Comparison of ENCODE assay signal across 29 cellular contexts in the genomic region with DNA sequence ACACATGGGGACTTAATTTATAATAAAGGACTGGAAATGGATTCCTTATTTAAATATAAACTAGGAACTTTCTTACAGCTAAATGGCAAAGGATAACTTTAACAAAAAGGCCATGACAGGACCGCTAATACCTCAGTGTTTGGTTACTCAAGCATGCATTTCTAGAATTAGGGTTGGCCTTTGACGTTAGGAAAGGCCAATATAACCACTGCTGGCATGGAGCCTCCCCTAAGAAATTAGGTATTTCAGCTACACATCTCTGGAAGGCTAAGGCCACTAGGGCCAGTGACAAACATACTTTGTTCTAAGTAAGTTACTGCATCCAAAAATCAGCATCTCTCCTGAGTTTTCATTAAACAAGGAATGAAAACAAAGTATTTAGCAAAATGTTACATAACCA. TPM values are rescaled to one million over a fixed set of nuclear protein-coding genes. Genes with fewer than 3 reads are reported as not detected.
"Had no signal": no experiment of that assay in that cellular context is flagged by ENCODE, and none has a peak within 500 bp of the region (broad histone marks: within the 10 kb centered on the region; RNA-seq: fewer than 3 reads in every experiment).

No MANE protein-coding gene starts in this region.

- FAIRE-seq: urothelium cell line had no signal

- ATAC-seq: stimulated activated effector memory CD8-positive, alpha-beta T cell treated with anti-CD3 and anti-CD28 coated beads, Interleukin-12 subunit alpha, Interleukin-12 subunit beta, amount 100 ng/mL, for 72 hours; stimulated activated memory B cell treated with anti-CD40 and anti-IgM and Interleukin-4, amounts not matched to agents 10 μg/mL and 1 μg/mL and 100 μg/mL, for 72 hours; stimulated activated naive B cell treated with anti-CD40 and anti-IgM and Interleukin-4, amounts not matched to agents 10 μg/mL and 1 μg/mL and 100 μg/mL, for 72 hours; stimulated activated naive CD8-positive, alpha-beta T cell treated with anti-CD3 and anti-CD28 coated beads, Interleukin-15, amount 100 ng/mL, for 72 hours; stimulated activated naive CD8-positive, alpha-beta T cell treated with anti-CD3 and anti-CD28 coated beads, Interleukin-15, Interleukin-2, amounts not matched to agents 100 U/mL and 50 U/mL, for 24 hours; upper lobe of right lung had no signal

- H3K27ac ChIP-seq: stomach, suprapubic skin, testis, thoracic aorta, thyroid gland, tibial artery, tibial nerve, transverse colon, upper lobe of left lung, upper lobe of right lung, uterus, vagina had no signal

- DNase-seq: stimulated activated CD4-positive, alpha-beta T cell treated with anti-CD3 and anti-CD28 coated beads, Interleukin-2, amount 100 ng/mL, for 48 hours; stimulated activated CD4-positive, alpha-beta T cell treated with anti-CD3 and anti-CD28 coated beads, Interleukin-4, amount 100 ng/mL, for 1 hour; stimulated activated CD4-positive, alpha-beta T cell treated with anti-CD3 and anti-CD28 coated beads, Interleukin-4, amount 100 ng/mL, for 24 hours; stimulated activated CD4-positive, alpha-beta T cell treated with anti-CD3 and anti-CD28 coated beads, Interleukin-4, amount 100 ng/mL, for 4 hours; stimulated activated CD8-positive, alpha-beta memory T cell treated with anti-CD3 and anti-CD28 coated beads, Interleukin-4, amount 100 ng/mL, for 48 hours; stimulated activated naive B cell treated with anti-CD40 and anti-IgM and Interleukin-4, amounts not matched to agents 10 μg/mL and 1 μg/mL and 100 μg/mL, for 72 hours; stimulated activated naive CD4-positive, alpha-beta T cell; stimulated activated naive CD4-positive, alpha-beta T cell treated with Interleukin-2 at 50 U/mL for 16 hours; stimulated activated naive CD8-positive, alpha-beta T cell treated with anti-CD3 and anti-CD28 coated beads, Interleukin-15, amount 100 ng/mL, for 72 hours; stimulated activated naive CD8-positive, alpha-beta T cell treated with anti-CD3 and anti-CD28 coated beads, Interleukin-15, Interleukin-2, amounts not matched to agents 100 U/mL and 50 U/mL, for 24 hours; stomach; substantia nigra; testis; thyroid gland; tibial artery; transverse colon; trophoblast cell; upper lobe of left lung; upper lobe of right lung; uterus had no signal

- H3K27ac Mint-ChIP-seq: stimulated activated effector memory CD8-positive, alpha-beta T cell treated with anti-CD3 and anti-CD28 coated beads, Interleukin-12 subunit alpha, Interleukin-12 subunit beta, amount 100 ng/mL, for 72 hours; stimulated activated memory B cell treated with anti-CD40 and anti-IgM and Interleukin-4, amounts not matched to agents 10 μg/mL and 1 μg/mL and 100 μg/mL, for 72 hours; stimulated activated naive B cell treated with anti-CD40 and anti-IgM and Interleukin-4, amounts not matched to agents 10 μg/mL and 1 μg/mL and 100 μg/mL, for 72 hours; stimulated activated naive CD8-positive, alpha-beta T cell treated with anti-CD3 and anti-CD28 coated beads, Interleukin-15, amount 100 ng/mL, for 72 hours; stimulated activated naive CD8-positive, alpha-beta T cell treated with anti-CD3 and anti-CD28 coated beads, Interleukin-15, Interleukin-2, amounts not matched to agents 100 ng/mL and 50 ng/mL, for 24 hours; type B pancreatic cell had no signal

- H3K27me3 ChIP-seq: stomach, suprapubic skin, testis, thyroid gland, tibial artery, tibial nerve, transverse colon, upper lobe of left lung, upper lobe of right lung, uterus, vagina had no signal

- H3K4me3 Mint-ChIP-seq: stimulated activated effector memory CD8-positive, alpha-beta T cell treated with anti-CD3 and anti-CD28 coated beads, Interleukin-12 subunit alpha, Interleukin-12 subunit beta, amount 100 ng/mL, for 72 hours; stimulated activated memory B cell treated with anti-CD40 and anti-IgM and Interleukin-4, amounts not matched to agents 10 μg/mL and 1 μg/mL and 100 μg/mL, for 72 hours; stimulated activated naive B cell treated with anti-CD40 and anti-IgM and Interleukin-4, amounts not matched to agents 10 μg/mL and 1 μg/mL and 100 μg/mL, for 72 hours; stimulated activated naive CD8-positive, alpha-beta T cell treated with anti-CD3 and anti-CD28 coated beads, Interleukin-15, amount 100 ng/mL, for 72 hours; stimulated activated naive CD8-positive, alpha-beta T cell treated with anti-CD3 and anti-CD28 coated beads, Interleukin-15, Interleukin-2, amounts not matched to agents 100 ng/mL and 50 ng/mL, for 24 hours; type B pancreatic cell had no signal

- H3K36me3 ChIP-seq: suprapubic skin, thoracic aorta, thyroid gland, transverse colon, upper lobe of left lung, upper lobe of right lung, uterus, vagina had no signal

- H3K27me3 Mint-ChIP-seq: stimulated activated memory B cell treated with anti-CD40 and anti-IgM and Interleukin-4, amounts not matched to agents 10 μg/mL and 1 μg/mL and 100 μg/mL, for 72 hours; stimulated activated naive CD8-positive, alpha-beta T cell treated with anti-CD3 and anti-CD28 coated beads, Interleukin-15, amount 100 ng/mL, for 72 hours; stimulated activated naive CD8-positive, alpha-beta T cell treated with anti-CD3 and anti-CD28 coated beads, Interleukin-15, Interleukin-2, amounts not matched to agents 100 ng/mL and 50 ng/mL, for 24 hours; type B pancreatic cell had no signal

- H3K4me1 ChIP-seq: suprapubic skin, tibial nerve, transverse colon, upper lobe of right lung had no signal

- H3K4me1 Mint-ChIP-seq: stimulated activated effector memory CD8-positive, alpha-beta T cell treated with anti-CD3 and anti-CD28 coated beads, Interleukin-12 subunit alpha, Interleukin-12 subunit beta, amount 100 ng/mL, for 72 hours; stimulated activated memory B cell treated with anti-CD40 and anti-IgM and Interleukin-4, amounts not matched to agents 10 μg/mL and 1 μg/mL and 100 μg/mL, for 72 hours; stimulated activated naive B cell treated with anti-CD40 and anti-IgM and Interleukin-4, amounts not matched to agents 10 μg/mL and 1 μg/mL and 100 μg/mL, for 72 hours; stimulated activated naive CD8-positive, alpha-beta T cell treated with anti-CD3 and anti-CD28 coated beads, Interleukin-15, amount 100 ng/mL, for 72 hours had no signal

- H3K9me3 ChIP-seq: suprapubic skin, testis, thoracic aorta, thyroid gland, tibial artery, tibial nerve, transverse colon, upper lobe of left lung, upper lobe of right lung, uterus, vagina had no signal

- H3K4me3 ChIP-seq: stomach, suprapubic skin, testis, thoracic aorta, thyroid gland, tibial artery, tibial nerve, transverse colon, upper lobe of left lung, upper lobe of right lung, uterus, vagina had no signal

- H3K36me3 Mint-ChIP-seq: stimulated activated effector memory CD8-positive, alpha-beta T cell treated with anti-CD3 and anti-CD28 coated beads, Interleukin-12 subunit alpha, Interleukin-12 subunit beta, amount 100 ng/mL, for 72 hours; stimulated activated memory B cell treated with anti-CD40 and anti-IgM and Interleukin-4, amounts not matched to agents 10 μg/mL and 1 μg/mL and 100 μg/mL, for 72 hours; stimulated activated naive B cell treated with anti-CD40 and anti-IgM and Interleukin-4, amounts not matched to agents 10 μg/mL and 1 μg/mL and 100 μg/mL, for 72 hours; type B pancreatic cell had no signal

RNA-seq across cellular contexts. Expression of gene ZIM2, which starts 9.2 kb away (rescaled TPM):
- total RNA-seq: tibial nerve, upper lobe of right lung had no signal
